Comparison of ENCODE assay signal across 16 cellular contexts in genomic region chr20:23620670-23621386, GRCh38. TPM values are rescaled to one million over a fixed set of nuclear protein-coding genes. Genes with fewer than 3 reads are reported as not detected.
"Had no signal": no experiment of that assay in that cellular context is flagged by ENCODE, and none has a peak within 500 bp of the region (broad histone marks: within the 10 kb centered on the region; RNA-seq: fewer than 3 reads in every experiment).

No MANE protein-coding gene starts in this region.

RNA-seq across cellular contexts. Expression of gene CST9, which starts 15.1 kb away (rescaled TPM):
- total RNA-seq: activated CD4-positive, alpha-beta memory T cell treated with anti-CD3 and anti-CD28 coated beads, Interleukin-2, amount 10 ng/mL, durations not matched to agents 7 days and 5 days; activated CD4-positive, alpha-beta T cell treated with anti-CD3 and anti-CD28 coated beads, Interleukin-2, amount 10 ng/mL, durations not matched to agents 7 days and 5 days; activated naive CD4-positive, alpha-beta T cell treated with anti-CD3 and anti-CD28 coated beads, Interleukin-2, amount 50 U/mL, for 72 hours; activated naive CD8-positive, alpha-beta T cell treated with anti-CD3 and anti-CD28 coated beads, Interleukin-2, amount 10 ng/mL, durations not matched to agents 7 days and 5 days; activated T-cell treated with anti-CD3 and anti-CD28 coated beads, Interleukin-2, amount 50 U/mL, for 72 hours; ascending aorta; cardiac muscle cell; cerebellum; esophagus muscularis mucosa; foreskin keratinocyte; gastrocnemius medialis; T-cell; T-helper 2 cell treated with Interferon-gamma antibody and Interleukin-4, amounts not matched to agents 100 ng/mL and 5 ng/mL, for 36 hours; WTC11 had no signal
- polyA plus RNA-seq: cardiac muscle cell, foreskin keratinocyte had no signal

RNA-seq across cellular contexts. Expression of gene CST9L, which starts 52.5 kb away (rescaled TPM):
- total RNA-seq: activated CD4-positive, alpha-beta memory T cell treated with anti-CD3 and anti-CD28 coated beads, Interleukin-2, amount 10 ng/mL, durations not matched to agents 7 days and 5 days; activated CD4-positive, alpha-beta T cell treated with anti-CD3 and anti-CD28 coated beads, Interleukin-2, amount 10 ng/mL, durations not matched to agents 7 days and 5 days; activated naive CD4-positive, alpha-beta T cell treated with anti-CD3 and anti-CD28 coated beads, Interleukin-2, amount 50 U/mL, for 72 hours; activated naive CD8-positive, alpha-beta T cell treated with anti-CD3 and anti-CD28 coated beads, Interleukin-2, amount 10 ng/mL, durations not matched to agents 7 days and 5 days; activated T-cell treated with anti-CD3 and anti-CD28 coated beads, Interleukin-2, amount 50 U/mL, for 72 hours; ascending aorta; breast epithelium; cardiac muscle cell; cerebellum; dorsolateral prefrontal cortex; esophagus muscularis mucosa; foreskin keratinocyte; gastrocnemius medialis; T-cell; T-helper 2 cell treated with Interferon-gamma antibody and Interleukin-4, amounts not matched to agents 100 ng/mL and 5 ng/mL, for 36 hours; WTC11 had no signal
- polyA plus RNA-seq: cardiac muscle cell, foreskin keratinocyte had no signal
